Comparison of ENCODE assay signal across 34 cellular contexts in the genomic region with DNA sequence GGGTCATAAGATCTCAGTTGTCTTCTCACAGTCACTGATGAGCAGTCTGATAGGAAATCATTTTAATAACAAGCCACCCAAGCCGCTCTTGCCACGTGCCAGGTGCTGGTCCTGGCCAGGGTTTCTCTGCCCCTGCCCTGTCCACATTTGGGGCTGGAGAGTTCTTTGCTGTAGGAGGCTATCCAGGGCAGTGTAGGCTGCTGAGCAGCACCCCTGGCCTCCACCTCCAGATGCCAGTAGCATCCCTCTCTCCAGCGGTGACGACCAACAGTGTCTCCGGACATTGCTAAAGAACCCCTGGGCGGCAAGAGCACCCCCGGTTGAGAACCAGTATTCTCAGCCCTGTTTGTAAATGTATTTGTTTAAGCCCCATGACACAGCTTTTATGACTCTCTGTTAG.
"Had no signal": no experiment of that assay in that cellular context is flagged by ENCODE, and none has a peak within 500 bp of the region (broad histone marks: within the 10 kb centered on the region; RNA-seq: fewer than 3 reads in every experiment).

No MANE protein-coding gene starts in this region.

- DNase-seq: activated CD4-positive, alpha-beta T cell treated with anti-CD3 and anti-CD28 coated beads, Interleukin-2, amount 10 ng/mL, durations not matched to agents 24 days and 14 days; activated CD4-positive, alpha-beta T cell treated with anti-CD3 and anti-CD28 coated beads, Interleukin-2, amount 50 U/mL, for 4 hours; activated CD4-positive, CD25-positive, alpha-beta regulatory T cell; activated CD8-positive, alpha-beta T cell treated with anti-CD3 and anti-CD28 coated beads for 36 hours; activated effector memory CD4-positive, alpha-beta T cell treated with anti-CD3 and anti-CD28 coated beads, Interleukin-2, amount 50 U/mL, for 16 hours; activated naive CD4-positive, alpha-beta T cell; activated naive CD8-positive, alpha-beta T cell treated with anti-CD3 and anti-CD28 coated beads, Interleukin-2, amount 10 ng/mL, durations not matched to agents 7 days and 5 days; activated T-cell treated with anti-CD3 and anti-CD28 coated beads, Interleukin-2, amount 50 U/mL, for 1 hour; activated T-cell treated with anti-CD3 and anti-CD28 coated beads, Interleukin-2, amount 50 U/mL, for 72 hours; amygdala; Kasumi-1; KBM-7; MG63; NCI-H1048; NCI-H1105 treated with DMSO at 0.1 percent for 48 hours; NCI-H1436; NCI-H187; NCI-H2029 treated with DMSO at 0.1 percent for 48 hours; NCI-H2107; NCI-H2171; NCI-H446 treated with DMSO at 0.1 percent for 48 hours; NCI-H524; NCI-H69; NK-92 treated with Interleukin-12 subunit alpha and Interleukin-12 subunit beta, amount 100 ng/mL, for 24 hours; PC-3; T1000; WERI-Rb-1 had no signal

- H3K27ac Mint-ChIP-seq: activated CD4-positive, alpha-beta T cell treated with anti-CD3 and anti-CD28 coated beads, Interleukin-2, amount 10 ng/mL, durations not matched to agents 24 days and 14 days; activated CD8-positive, alpha-beta T cell treated with anti-CD3 and anti-CD28 coated beads for 36 hours; activated naive CD4-positive, alpha-beta T cell treated with anti-CD3 and anti-CD28 coated beads, Interleukin-2, amount 50 U/mL, for 24 hours; activated naive CD8-positive, alpha-beta T cell treated with anti-CD3 and anti-CD28 coated beads, Interleukin-2, amount 10 ng/mL, durations not matched to agents 7 days and 5 days; activated T-cell treated with anti-CD3 and anti-CD28 coated beads, Interleukin-2, amount 50 U/mL, for 72 hours; activated T-helper 17 cell treated with anti-CD3 and anti-CD28 coated beads, Interleukin-2, amount 50 U/mL, for 72 hours had no signal

- H3K4me3 ChIP-seq: ascending aorta, cardiac muscle cell, MG63 had no signal

- H3K4me1 ChIP-seq: ascending aorta had no signal

- H3K9me3 ChIP-seq: ascending aorta, MG63 had no signal

- H3K27me3 Mint-ChIP-seq: activated CD4-positive, alpha-beta T cell treated with anti-CD3 and anti-CD28 coated beads, Interleukin-2, amount 10 ng/mL, durations not matched to agents 24 days and 14 days; activated CD8-positive, alpha-beta T cell treated with anti-CD3 and anti-CD28 coated beads for 36 hours; activated naive CD4-positive, alpha-beta T cell treated with anti-CD3 and anti-CD28 coated beads, Interleukin-2, amount 50 U/mL, for 24 hours; activated naive CD8-positive, alpha-beta T cell treated with anti-CD3 and anti-CD28 coated beads, Interleukin-2, amount 10 ng/mL, durations not matched to agents 7 days and 5 days; activated T-helper 17 cell treated with anti-CD3 and anti-CD28 coated beads, Interleukin-2, amount 50 U/mL, for 72 hours; central memory CD8-positive, alpha-beta T cell had no signal

- H3K36me3 Mint-ChIP-seq: activated naive CD4-positive, alpha-beta T cell treated with anti-CD3 and anti-CD28 coated beads, Interleukin-2, amount 50 U/mL, for 24 hours; activated naive CD8-positive, alpha-beta T cell treated with anti-CD3 and anti-CD28 coated beads, Interleukin-2, amount 10 ng/mL, durations not matched to agents 7 days and 5 days had no signal

- H3K4me3 Mint-ChIP-seq: activated CD4-positive, alpha-beta T cell treated with anti-CD3 and anti-CD28 coated beads, Interleukin-2, amount 10 ng/mL, durations not matched to agents 24 days and 14 days; activated CD8-positive, alpha-beta T cell treated with anti-CD3 and anti-CD28 coated beads for 36 hours; activated naive CD4-positive, alpha-beta T cell treated with anti-CD3 and anti-CD28 coated beads, Interleukin-2, amount 50 U/mL, for 24 hours; activated naive CD8-positive, alpha-beta T cell treated with anti-CD3 and anti-CD28 coated beads, Interleukin-2, amount 10 ng/mL, durations not matched to agents 7 days and 5 days; activated T-cell treated with anti-CD3 and anti-CD28 coated beads, Interleukin-2, amount 50 U/mL, for 72 hours; activated T-helper 17 cell treated with anti-CD3 and anti-CD28 coated beads, Interleukin-2, amount 50 U/mL, for 72 hours; central memory CD8-positive, alpha-beta T cell had no signal

- H3K9me3 Mint-ChIP-seq: activated CD4-positive, alpha-beta T cell treated with anti-CD3 and anti-CD28 coated beads, Interleukin-2, amount 10 ng/mL, durations not matched to agents 24 days and 14 days; activated naive CD4-positive, alpha-beta T cell treated with anti-CD3 and anti-CD28 coated beads, Interleukin-2, amount 50 U/mL, for 24 hours; activated T-helper 17 cell treated with anti-CD3 and anti-CD28 coated beads, Interleukin-2, amount 50 U/mL, for 72 hours; central memory CD8-positive, alpha-beta T cell had no signal

- ATAC-seq: activated CD8-positive, alpha-beta T cell treated with anti-CD3 and anti-CD28 coated beads for 36 hours; activated T-cell treated with anti-CD3 and anti-CD28 coated beads, Interleukin-2, amount 50 U/mL, for 72 hours; activated T-helper 17 cell treated with anti-CD3 and anti-CD28 coated beads, Interleukin-2, amount 50 U/mL, for 72 hours; PC-3; Right ventricle myocardium inferior had no signal

- H3K36me3 ChIP-seq: ascending aorta, cardiac muscle cell, MG63, WERI-Rb-1 had no signal

- H3K27ac ChIP-seq: ascending aorta, cardiac muscle cell, RWPE1, WERI-Rb-1 had no signal

- H3K4me1 Mint-ChIP-seq: activated CD4-positive, alpha-beta T cell treated with anti-CD3 and anti-CD28 coated beads, Interleukin-2, amount 10 ng/mL, durations not matched to agents 24 days and 14 days; activated naive CD4-positive, alpha-beta T cell treated with anti-CD3 and anti-CD28 coated beads, Interleukin-2, amount 50 U/mL, for 24 hours; activated naive CD8-positive, alpha-beta T cell treated with anti-CD3 and anti-CD28 coated beads, Interleukin-2, amount 10 ng/mL, durations not matched to agents 7 days and 5 days; activated T-helper 17 cell treated with anti-CD3 and anti-CD28 coated beads, Interleukin-2, amount 50 U/mL, for 72 hours; central memory CD8-positive, alpha-beta T cell had no signal

- H3K27me3 ChIP-seq: ascending aorta, cardiac muscle cell, MG63 had no signal
